Comparison of ENCODE assay signal across 22 cellular contexts in genomic region chr22:24859587-24859986, GRCh38. TPM values are rescaled to one million over a fixed set of nuclear protein-coding genes. Genes with fewer than 3 reads are reported as not detected.
DNase-seq lines count a peak whose midpoint lies in the region; ATAC-seq and FAIRE-seq lines count a peak whose summit lies in the region.
"Had no signal": no experiment of that assay in that cellular context is flagged by ENCODE, and none has a peak within 500 bp of the region (broad histone marks: within the 10 kb centered on the region; RNA-seq: fewer than 3 reads in every experiment).

No MANE protein-coding gene starts in this region.

- H2BK120ac ChIP-seq in neuronal stem cell (ENCODE audit: low read depth, low read length), result no peak overlapping the region

- no peaks in the 10 kb centered on the region for H3K9me3 ChIP-seq in neuronal stem cell (replicated peaks in 1 of 2; ENCODE audit: control insufficient read depth in 2 of 2, insufficient read depth in 1 of 2, low read depth in 1 of 2, low read length in 2 of 2)
- H3K9me3 ChIP-seq: A549, Caco-2 had no signal

- H3K79me1 ChIP-seq in neuronal stem cell (ENCODE audit: low read depth, low read length), result no peaks in the 10 kb centered on the region

- no peak overlapping the region for H2AFZ ChIP-seq in neuronal stem cell (ENCODE audit: low read length)

- H3K9ac ChIP-seq in neuronal stem cell (ENCODE audit: low read depth, low read length, poor library complexity), result no peak overlapping the region
- H3K9ac ChIP-seq: BLaER1 treated with 17β-estradiol and CSF1 and Interleukin-3, amounts not matched to agents 10 nM and 100 nM had no signal

- no peak overlapping the region for H3K14ac ChIP-seq in neuronal stem cell (ENCODE audit: low read length)

- H3K36me3 ChIP-seq in neuronal stem cell (replicated peaks in 1 of 2; ENCODE audit: control insufficient read depth in 2 of 2, insufficient read depth in 2 of 2, low read length in 2 of 2), result no peaks in the 10 kb centered on the region
- H3K36me3 ChIP-seq: BLaER1 treated with 17β-estradiol and CSF1 and Interleukin-3, amounts not matched to agents 10 nM and 100 nM had no signal

- H2BK15ac ChIP-seq in neuronal stem cell (ENCODE audit: low read length), result no peak overlapping the region

- no peak overlapping the region for H3K4me3 ChIP-seq in neuronal stem cell (ENCODE audit: low read length in 2 of 2)
- H3K4me3 ChIP-seq: A549; BLaER1 treated with 17β-estradiol and CSF1 and Interleukin-3, amounts not matched to agents 10 nM and 100 nM had no signal

- FAIRE-seq in urothelium cell line (lab: Jason Lieb, UNC), result peak; percentile 81
- FAIRE-seq: A549, D721Med, G401.6, GM12891, GM19239 had no signal

- H3K4ac ChIP-seq in neuronal stem cell (ENCODE audit: low read length), result no peak overlapping the region

- H2AK5ac ChIP-seq in neuronal stem cell (ENCODE audit: low read depth, low read length), result no peak overlapping the region

- H4K8ac ChIP-seq in neuronal stem cell (ENCODE audit: low read depth, low read length), result no peak overlapping the region

- H4K91ac ChIP-seq in neuronal stem cell (ENCODE audit: low read depth, low read length, poor library complexity), result no peak overlapping the region

- no peak overlapping the region for H3K27ac ChIP-seq in neuronal stem cell (replicated peaks; ENCODE audit: low read length)
- H3K27ac ChIP-seq: 22Rv1; A549; BLaER1 treated with 17β-estradiol and CSF1 and Interleukin-3, amounts not matched to agents 10 nM and 100 nM; C4-2B had no signal

- H2BK12ac ChIP-seq in neuronal stem cell (ENCODE audit: low read length), result no peak overlapping the region

- no peaks in the 10 kb centered on the region for H3K27me3 ChIP-seq in neuronal stem cell (ENCODE audit: control insufficient read depth in 3 of 3, insufficient read depth in 3 of 3, low read depth in 1 of 3, low read length in 3 of 3)
- H3K27me3 ChIP-seq: BLaER1 treated with 17β-estradiol and CSF1 and Interleukin-3, amounts not matched to agents 10 nM and 100 nM had no signal

- DNase-seq in NCI-H82 treated with DMSO at 0.1 percent for 48 hours (lab: John Stamatoyannopoulos, UW; ENCODE audit: unreplicated experiment) (peak; percentile 56), NCI-H82 (lab: John Stamatoyannopoulos, UW) (no peak), neuronal stem cell (ENCODE audit: low spot score) (no peak), urothelium cell line (ENCODE audit: low spot score) (no peak), GM19240 (ENCODE audit: insufficient read length, low spot score) (no peak)
- DNase-seq: AML-193; Caco-2; Calu3; CD4-positive, alpha-beta T cell; CD8-positive, alpha-beta T cell; DMS79 treated with DMSO at 0.1 percent for 48 hours; GF-D8 had no signal

- H3K4me2 ChIP-seq in neuronal stem cell (ENCODE audit: insufficient read depth, low read length, poor library complexity, severe bottlenecking), result no peak overlapping the region
- H3K4me2 ChIP-seq: A549; BLaER1 treated with 17β-estradiol and CSF1 and Interleukin-3, amounts not matched to agents 10 nM and 100 nM had no signal

- peak overlapping the region; percentile 56 for H3K18ac ChIP-seq in neuronal stem cell (ENCODE audit: low read length)

- no CpG with 5 or more reads among the region's 9 CpGs for WGBS in neuronal stem cell (ENCODE audit: extremely low coverage in 2 of 2, insufficient read length in 2 of 2, insufficient replicate concordance in 1 of 2), 2 donors

- peaks cover 0 to 2% of the 10 kb centered on the region in 2 donors for H3K4me1 ChIP-seq in neuronal stem cell (ENCODE audit: control insufficient read depth in 2 of 2, insufficient read depth in 1 of 2, low read depth in 1 of 2, low read length in 2 of 2)
- H3K4me1 ChIP-seq: A549; BLaER1 treated with 17β-estradiol and CSF1 and Interleukin-3, amounts not matched to agents 10 nM and 100 nM; Caco-2 had no signal

- no peak overlapping the region for H3K23ac ChIP-seq in neuronal stem cell (ENCODE audit: low read depth, low read length, poor library complexity)

- ATAC-seq in HG03354 (IDR thresholded peaks at IDR 0.05; ENCODE audit: poor library complexity, severe bottlenecking, unreplicated experiment), result no peak
- ATAC-seq: A549; CD8-positive, alpha-beta T cell had no signal

- H2BK5ac ChIP-seq in neuronal stem cell (ENCODE audit: low read length), result peak overlapping the region; percentile 62

RNA-seq across cellular contexts. Expression of gene SGSM1, which starts 53.6 kb away (rescaled TPM):
- 2.0 TPM for polyA plus RNA-seq in neuronal stem cell (2013, experiment 1 of 2)
- 1.6 TPM for polyA plus RNA-seq in neuronal stem cell (2013, experiment 2 of 2)
- polyA plus RNA-seq: BJ had no signal
